ENCODE assay signal across 17 cellular contexts in the genomic region with DNA sequence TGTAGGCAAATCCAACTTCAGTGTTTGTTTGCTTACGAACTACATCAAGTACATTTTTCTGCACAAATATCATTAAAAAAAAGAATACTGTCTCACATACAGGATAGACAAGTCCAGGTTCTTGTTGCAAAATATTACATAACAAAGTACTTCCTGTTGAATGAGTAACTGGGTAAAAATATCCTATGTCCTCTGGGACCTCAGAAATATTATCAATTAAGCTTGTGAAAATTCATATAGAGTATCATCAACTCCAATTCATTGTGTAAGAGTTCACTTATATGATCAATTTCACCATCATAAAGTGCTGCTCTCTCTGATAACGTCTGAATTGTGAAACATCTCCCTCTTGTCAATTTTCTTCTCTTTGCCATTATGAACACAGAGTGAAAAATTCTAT. TPM values are rescaled to one million over a fixed set of nuclear protein-coding genes. Genes with fewer than 3 reads are reported as not detected.
DNase-seq lines count a peak whose midpoint lies in the region; ATAC-seq and TF ChIP-seq lines count a peak whose summit lies in the region.
"Had no signal": no experiment of that assay in that cellular context is flagged by ENCODE, and none has a peak within 500 bp of the region (broad histone marks: within the 10 kb centered on the region; RNA-seq: fewer than 3 reads in every experiment).

No MANE protein-coding gene starts in this region.

- no peak overlapping the region for H2BK15ac ChIP-seq in mesendoderm (replicated peaks; ENCODE audit: low read depth)

- CTCF ChIA-PET in RWPE1 (lab: Yijun Ruan, JAX): interaction anchor here (0.5 kb wide), 2 partner anchors 296 to 369 kb away, joined by 3 to 5 read pairs; no protein-coding TSS in a partner anchor

- intact Hi-C loops in natural killer cell (cut with micrococcal nuclease): no loop called here

- no peak overlapping the region for H4K5ac ChIP-seq in mesendoderm (ENCODE audit: low read length)

- no peak overlapping the region for H3K4me3 Mint-ChIP-seq in natural killer cell
- H3K4me3 Mint-ChIP-seq in natural killer cell treated with Interleukin-12 subunit alpha and Interleukin-12 subunit beta and Interleukin-15 and Interleukin-18, amount 100 ng/mL, for 72 hours: no peak overlapping the region
- H3K4me3 Mint-ChIP-seq: activated CD4-positive, alpha-beta memory T cell treated with anti-CD3 and anti-CD28 coated beads, Interleukin-2, amount 10 ng/mL, durations not matched to agents 7 days and 5 days had no signal

- H2BK120ac ChIP-seq in mesendoderm (ENCODE audit: low read depth, low read length): no peak overlapping the region

- H3K4me1 ChIP-seq in mesendoderm (ENCODE audit: control insufficient read depth, low read depth, low read length): no peaks in the 10 kb centered on the region
- H3K4me1 ChIP-seq: SJCRH30, testis had no signal

- H3K27me3 ChIP-seq in mesendoderm (ENCODE audit: insufficient read depth, low read length, poor library complexity): no peaks in the 10 kb centered on the region
- H3K27me3 ChIP-seq: adrenal gland, heart left ventricle, MG63, SJCRH30, testis had no signal

- POLR2A ChIA-PET in RWPE1 (lab: Yijun Ruan, JAX; ENCODE audit: low non-redundant PET): no interaction called here

- H3K36me3 Mint-ChIP-seq in natural killer cell: no peaks in the 10 kb centered on the region
- peaks cover 5% of the 10 kb centered on the region for H3K36me3 Mint-ChIP-seq in natural killer cell treated with Interleukin-12 subunit alpha and Interleukin-12 subunit beta and Interleukin-15 and Interleukin-18, amount 100 ng/mL, for 72 hours

- H3K23ac ChIP-seq in mesendoderm (ENCODE audit: low read length): no peak overlapping the region

- H3K9me3 Mint-ChIP-seq in natural killer cell: no peaks in the 10 kb centered on the region
- H3K9me3 Mint-ChIP-seq in natural killer cell treated with Interleukin-12 subunit alpha and Interleukin-12 subunit beta and Interleukin-15 and Interleukin-18, amount 100 ng/mL, for 72 hours: no peaks in the 10 kb centered on the region
- H3K9me3 Mint-ChIP-seq: activated CD4-positive, alpha-beta memory T cell treated with anti-CD3 and anti-CD28 coated beads, Interleukin-2, amount 10 ng/mL, durations not matched to agents 7 days and 5 days had no signal

- no peak overlapping the region for H3K9ac ChIP-seq in mesendoderm (ENCODE audit: low read length)

- H3K18ac ChIP-seq in mesendoderm (ENCODE audit: low read length): no peak overlapping the region

- H3K79me2 ChIP-seq in mesendoderm (ENCODE audit: control insufficient read depth, insufficient read depth, low read length): no peaks in the 10 kb centered on the region

- peak overlapping the region; percentile 47 to 59 for H3K27ac Mint-ChIP-seq in natural killer cell
- no peak overlapping the region for H3K27ac Mint-ChIP-seq in natural killer cell treated with Interleukin-12 subunit alpha and Interleukin-12 subunit beta and Interleukin-15 and Interleukin-18, amount 100 ng/mL, for 72 hours
- H3K27ac Mint-ChIP-seq: activated CD4-positive, alpha-beta memory T cell treated with anti-CD3 and anti-CD28 coated beads, Interleukin-2, amount 10 ng/mL, durations not matched to agents 7 days and 5 days had no signal

- TF ChIP-seq CTCF in natural killer cell (IDR thresholded peaks at IDR 0.05): no peak
- TF ChIP-seq CTCF in RWPE1 (conservative IDR thresholded peaks at IDR 0.05; ENCODE audit: low read depth): no peak
- no peak for TF ChIP-seq CTCF in fibroblast of the aortic adventitia (IDR thresholded peaks at IDR 0.05; ENCODE audit: insufficient read depth, low read length)

- DNase-seq in natural killer cell (no peak), RWPE1 (ENCODE audit: low spot score) (peak; percentile 20), fibroblast of the aortic adventitia (ENCODE audit: low read depth) (peak; percentile 44), inferior parietal cortex (ENCODE audit: extremely low spot score) (no peak), mesendoderm (no peak)
- no peak for DNase-seq in natural killer cell treated with Interleukin-12 subunit alpha and Interleukin-12 subunit beta and Interleukin-15 and Interleukin-18, amount 100 ng/mL, for 72 hours (ENCODE audit: low spot score)
- no peak for DNase-seq in stimulated activated naive CD4-positive, alpha-beta T cell treated with Interleukin-2 at 50 U/mL for 16 hours (lab: John Stamatoyannopoulos, UW)
- DNase-seq: ACHN; activated CD4-positive, alpha-beta memory T cell treated with anti-CD3 and anti-CD28 coated beads, Interleukin-2, amount 10 ng/mL, durations not matched to agents 7 days and 5 days; adrenal gland; heart left ventricle; MG63; SJCRH30; testis had no signal

- no peak overlapping the region for H3K4ac ChIP-seq in mesendoderm (ENCODE audit: low read depth, low read length)

- no peak overlapping the region for H2BK5ac ChIP-seq in mesendoderm (ENCODE audit: low read length)

- no peak overlapping the region for H2AK5ac ChIP-seq in mesendoderm (ENCODE audit: low read length)

- H3K27ac ChIP-seq in RWPE1 (no peak overlapping the region), mesendoderm (ENCODE audit: low read depth, low read length) (no peak overlapping the region)
- H3K27ac ChIP-seq: heart left ventricle, SJCRH30, testis had no signal

- no peaks in the 10 kb centered on the region for H3K36me3 ChIP-seq in mesendoderm (ENCODE audit: control insufficient read depth, insufficient read depth, low read length)
- H3K36me3 ChIP-seq: adrenal gland, SJCRH30 had no signal

- no peak overlapping the region for H3K56ac ChIP-seq in mesendoderm (ENCODE audit: low read length)

- H3K4me3 ChIP-seq in fibroblast of the aortic adventitia (ENCODE audit: low read depth, low read length): no peak overlapping the region
- H3K4me3 ChIP-seq in mesendoderm (ENCODE audit: low read length): no peak overlapping the region
- H3K4me3 ChIP-seq: adrenal gland, heart left ventricle, MG63, SJCRH30, testis had no signal

- ATAC-seq in natural killer cell: no peak
- no peak for ATAC-seq in natural killer cell treated with Interleukin-12 subunit alpha and Interleukin-12 subunit beta and Interleukin-15 and Interleukin-18, amount 100 ng/mL, for 72 hours
- ATAC-seq in HG02763 (IDR thresholded peaks at IDR 0.05; ENCODE audit: unreplicated experiment): no peak

- H3K79me1 ChIP-seq in mesendoderm (ENCODE audit: low read length): peaks cover 2% of the 10 kb centered on the region

- no peak overlapping the region for H3K4me2 ChIP-seq in mesendoderm (ENCODE audit: low read length)

- H3K4me1 Mint-ChIP-seq in natural killer cell: peaks cover 22 to 28% of the 10 kb centered on the region in 2 donors
- peaks cover 19 to 24% of the 10 kb centered on the region in 2 donors for H3K4me1 Mint-ChIP-seq in natural killer cell treated with Interleukin-12 subunit alpha and Interleukin-12 subunit beta and Interleukin-15 and Interleukin-18, amount 100 ng/mL, for 72 hours (ENCODE audit: low read depth in 2 of 2)

- no peak overlapping the region for H4K8ac ChIP-seq in mesendoderm (ENCODE audit: low read depth, low read length)

- WGBS in mesendoderm (ENCODE audit: extremely low coverage, insufficient coverage, low lambda C conversion rate): no CpG with 5 or more reads among the region's 2 CpGs

- no peaks in the 10 kb centered on the region for H3K27me3 Mint-ChIP-seq in natural killer cell (ENCODE audit: low read depth in 2 of 2)
- no peaks in the 10 kb centered on the region for H3K27me3 Mint-ChIP-seq in natural killer cell treated with Interleukin-12 subunit alpha and Interleukin-12 subunit beta and Interleukin-15 and Interleukin-18, amount 100 ng/mL, for 72 hours
- H3K27me3 Mint-ChIP-seq: activated CD4-positive, alpha-beta memory T cell treated with anti-CD3 and anti-CD28 coated beads, Interleukin-2, amount 10 ng/mL, durations not matched to agents 7 days and 5 days had no signal

RNA-seq across cellular contexts. Expression of gene HERC4, which starts 22.6 kb away (rescaled TPM):
- total RNA-seq in natural killer cell (100 to 1,000 TPM in 1 of 3 donors, 10 to 100 TPM in 2; 78.4 to 104 (median 83.9) TPM), fibroblast of the aortic adventitia (ENCODE audit: low replicate concordance) (49.7 and 131 TPM in 2 replicates)
- 10 to 100 TPM; 61.2 to 80.4 TPM for total RNA-seq in natural killer cell treated with Interleukin-12 subunit alpha and Interleukin-12 subunit beta and Interleukin-15 and Interleukin-18, amount 100 ng/mL, for 72 hours
- polyA plus RNA-seq in mesendoderm (2013, experiment 1 of 2): 11.6 TPM
- polyA plus RNA-seq in mesendoderm (2013, experiment 2 of 2): 12.4 TPM

RNA-seq across cellular contexts. Expression of gene MYPN, which starts 56.8 kb away (rescaled TPM):
- total RNA-seq in natural killer cell: not detected
- under 1 TPM in 1 of 2 donors, not detected in 1; 0.05 TPM for total RNA-seq in natural killer cell treated with Interleukin-12 subunit alpha and Interleukin-12 subunit beta and Interleukin-15 and Interleukin-18, amount 100 ng/mL, for 72 hours
- total RNA-seq in fibroblast of the aortic adventitia (ENCODE audit: low replicate concordance): 0.08 and 1.7 TPM in 2 replicates
- polyA plus RNA-seq in mesendoderm (2013, experiment 1 of 2): under 0.01 TPM
- 0.01 TPM for polyA plus RNA-seq in mesendoderm (2013, experiment 2 of 2)
- total RNA-seq: activated CD4-positive, alpha-beta memory T cell treated with anti-CD3 and anti-CD28 coated beads, Interleukin-2, amount 10 ng/mL, durations not matched to agents 7 days and 5 days; endothelial cell of umbilical vein; H1 had no signal
- polyA plus RNA-seq: H1 had no signal

Comparison
In these comparisons a context has a peak if more than half of its experiments do, and no peak if none do; other contexts are left out.
1. H3K27ac Mint-ChIP-seq: peak in natural killer cell (2 of 2); none in natural killer cell treated with Interleukin-12 subunit alpha and Interleukin-12 subunit beta and Interleukin-15 and Interleukin-18, amount 100 ng/mL, for 72 hours (0 of 2).
2. DNase-seq: peak in RWPE1 (single experiment) and fibroblast of the aortic adventitia (single experiment); none in natural killer cell (single experiment), natural killer cell treated with Interleukin-12 subunit alpha and Interleukin-12 subunit beta and Interleukin-15 and Interleukin-18, amount 100 ng/mL, for 72 hours (single experiment), inferior parietal cortex (single experiment), mesendoderm (single experiment) and stimulated activated naive CD4-positive, alpha-beta T cell treated with Interleukin-2 at 50 U/mL for 16 hours (single experiment).